Comparison of ENCODE assay signal across 15 cellular contexts in the genomic region with DNA sequence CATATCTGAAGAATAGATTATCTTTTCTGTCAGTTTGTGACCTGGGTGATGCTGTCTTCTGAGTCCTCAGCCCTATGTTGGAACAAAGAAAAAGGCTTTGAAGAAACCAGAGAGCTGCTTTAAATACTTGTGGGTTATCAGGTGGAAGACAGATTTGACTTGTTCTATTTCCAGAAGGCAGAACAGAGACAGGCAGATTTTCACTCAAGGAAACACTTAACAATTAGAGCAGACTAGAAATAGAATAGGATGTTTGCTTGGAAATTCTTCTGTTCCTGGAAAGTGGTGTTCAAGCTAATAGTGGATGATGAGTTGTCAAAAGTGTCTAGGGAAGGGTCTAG.
A peak's percentile ranks its signal among the peaks of the same experiment; 100 is the strongest.
DNase-seq lines count a peak whose midpoint lies in the region; ATAC-seq and TF ChIP-seq lines count a peak whose summit lies in the region.
"Had no signal": no experiment of that assay in that cellular context is flagged by ENCODE, and none has a peak within 500 bp of the region (broad histone marks: within the 10 kb centered on the region; RNA-seq: fewer than 3 reads in every experiment).

No MANE protein-coding gene starts in this region.

- ATAC-seq in GM19328 (IDR thresholded peaks at IDR 0.05; ENCODE audit: unreplicated experiment): peak; percentile 82
- peak; percentile 87 for ATAC-seq in HG02642 (IDR thresholded peaks at IDR 0.05; ENCODE audit: poor library complexity, unreplicated experiment)
- ATAC-seq in HG03354 (IDR thresholded peaks at IDR 0.05; ENCODE audit: poor library complexity, severe bottlenecking, unreplicated experiment): peak; percentile 82
- ATAC-seq in HG03159 (IDR thresholded peaks at IDR 0.05; ENCODE audit: unreplicated experiment): no peak
- ATAC-seq: activated T-cell treated with anti-CD3 and anti-CD28 coated beads, Interleukin-2, amount 50 U/mL, for 72 hours; heart right ventricle had no signal

- no peaks in the 10 kb centered on the region for H3K27me3 ChIP-seq in endodermal cell (ENCODE audit: control insufficient read depth, insufficient read depth, low read length, poor library complexity, severe bottlenecking)
- H3K27me3 ChIP-seq: heart right ventricle, transverse colon had no signal

- H3K27ac Mint-ChIP-seq in endodermal cell: no peak overlapping the region
- H3K27ac Mint-ChIP-seq: activated T-cell treated with anti-CD3 and anti-CD28 coated beads, Interleukin-2, amount 50 U/mL, for 72 hours had no signal

- no peaks in the 10 kb centered on the region for H3K4me1 Mint-ChIP-seq in endodermal cell

- H3K27me3 Mint-ChIP-seq in endodermal cell (ENCODE audit: insufficient read depth): no peaks in the 10 kb centered on the region

- TF ChIP-seq CTCF in GM12865 (IDR thresholded peaks at IDR 0.05; ENCODE audit: insufficient read depth, low read depth, low read length, missing control alignments): no peak
- no peak for TF ChIP-seq CTCF in endodermal cell (conservative IDR thresholded peaks at IDR 0.05)

- H3K4me1 ChIP-seq in endodermal cell (ENCODE audit: control insufficient read depth, insufficient read depth, low read length): peaks cover 3% of the 10 kb centered on the region

- no peaks in the 10 kb centered on the region for H3K36me3 Mint-ChIP-seq in endodermal cell (ENCODE audit: low read depth)

- no peak overlapping the region for H3K9ac ChIP-seq in endodermal cell (ENCODE audit: extremely low read depth, low read length, poor library complexity, severe bottlenecking)

- H3K27ac ChIP-seq in endodermal cell (ENCODE audit: low read depth, low read length): no peak overlapping the region
- H3K27ac ChIP-seq: heart right ventricle, left ventricle myocardium inferior, transverse colon had no signal

- H3K4me3 Mint-ChIP-seq in endodermal cell: no peak overlapping the region
- H3K4me3 Mint-ChIP-seq: activated T-cell treated with anti-CD3 and anti-CD28 coated beads, Interleukin-2, amount 50 U/mL, for 72 hours had no signal

- H3K4me3 ChIP-seq in GM12865 (ENCODE audit: low read depth, low read length): no peak overlapping the region
- no peak overlapping the region for H3K4me3 ChIP-seq in endodermal cell (ENCODE audit: low read length)
- H3K4me3 ChIP-seq: heart right ventricle, left ventricle myocardium inferior, transverse colon had no signal

- H3K36me3 ChIP-seq in endodermal cell (ENCODE audit: control insufficient read depth, insufficient read depth, low read length): no peaks in the 10 kb centered on the region
- H3K36me3 ChIP-seq: heart right ventricle, left ventricle myocardium inferior, transverse colon had no signal

- no peaks in the 10 kb centered on the region for H3K9me3 Mint-ChIP-seq in endodermal cell

- DNase-seq in GM12865 (ENCODE audit: low read depth) (peak; percentile 42), SHP77 (lab: John Stamatoyannopoulos, UW) (no peak), endodermal cell (no peak), A172 (ENCODE audit: low spot score) (no peak)
- DNase-seq: activated CD4-positive, CD25-positive, alpha-beta regulatory T cell; activated T-cell treated with anti-CD3 and anti-CD28 coated beads, Interleukin-2, amount 50 U/mL, for 72 hours; DMS79; heart right ventricle; left ventricle myocardium inferior; NCI-H524 treated with DMSO at 0.1 percent for 48 hours; transverse colon had no signal

- H3K9me3 ChIP-seq in endodermal cell (ENCODE audit: control insufficient read depth, low read length): no peaks in the 10 kb centered on the region
- H3K9me3 ChIP-seq: transverse colon had no signal
